In the genomic region with DNA sequence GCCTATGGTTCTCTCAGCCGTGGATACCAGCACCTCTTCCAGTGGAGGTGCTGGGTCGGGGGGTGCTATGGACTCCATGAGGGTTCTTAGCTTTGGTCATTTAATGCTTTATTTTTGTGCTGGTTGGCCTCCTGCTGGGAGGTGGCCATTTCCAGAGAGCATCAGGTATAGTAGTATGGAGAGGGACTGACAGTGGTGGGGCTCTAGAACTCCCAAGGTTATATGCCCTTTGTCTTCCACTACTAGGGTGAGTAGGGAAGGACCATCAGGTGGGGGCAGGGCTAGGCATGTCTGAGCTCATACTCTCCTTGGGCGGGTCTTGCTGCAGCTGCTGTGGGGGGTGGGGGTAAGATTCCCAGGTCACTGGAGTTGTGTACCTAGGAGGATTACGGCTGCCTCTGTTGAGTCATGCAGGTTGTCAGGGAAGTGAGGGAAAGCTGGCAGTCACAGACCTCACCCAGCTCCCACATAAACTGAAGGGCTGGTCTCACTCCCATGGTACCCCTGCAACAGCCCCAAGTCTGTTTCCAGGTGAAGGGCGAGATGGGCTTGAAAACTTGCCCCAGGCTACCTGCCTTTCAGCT, we compare ENCODE assay signal across 22 cellular contexts.
"Had no signal": no experiment of that assay in that cellular context is flagged by ENCODE, and none has a peak within 500 bp of the region (broad histone marks: within the 10 kb centered on the region; RNA-seq: fewer than 3 reads in every experiment).

No MANE protein-coding gene starts in this region.

- DNase-seq: activated CD4-positive, alpha-beta memory T cell treated with anti-CD3 and anti-CD28 coated beads for 36 hours; activated CD4-positive, alpha-beta T cell treated with anti-CD3 and anti-CD28 coated beads for 48 hours; activated CD4-positive, CD25-positive, alpha-beta regulatory T cell; activated naive CD4-positive, alpha-beta T cell treated with Interleukin-2 at 50 U/mL for 16 hours; activated naive CD8-positive, alpha-beta T cell treated with anti-CD3 and anti-CD28 coated beads for 36 hours; activated T-cell treated with anti-CD3 and anti-CD28 coated beads, Interleukin-2, amount 50 U/mL, for 48 hours; cortex of kidney; foreskin fibroblast; glutamatergic neuron; naive thymus-derived CD4-positive, alpha-beta T cell; occipital lobe; posterior cingulate gyrus; right lobe of liver; stimulated activated CD4-positive, alpha-beta T cell treated with anti-CD3 and anti-CD28 coated beads, Interleukin-15, amount 100 ng/mL, for 24 hours; stimulated activated naive B cell treated with anti-CD40 and anti-IgM and Interleukin-4, amounts not matched to agents 10 μg/mL and 1 μg/mL and 100 μg/mL, for 72 hours; trophoblast cell; uterus had no signal

- H3K36me3 Mint-ChIP-seq: activated CD4-positive, alpha-beta memory T cell treated with anti-CD3 and anti-CD28 coated beads for 36 hours; activated naive CD8-positive, alpha-beta T cell treated with anti-CD3 and anti-CD28 coated beads for 36 hours; naive thymus-derived CD4-positive, alpha-beta T cell; stimulated activated naive B cell treated with anti-CD40 and anti-IgM and Interleukin-4, amounts not matched to agents 10 μg/mL and 1 μg/mL and 100 μg/mL, for 72 hours had no signal

- H3K36me3 ChIP-seq: cardiac muscle cell, right lobe of liver, uterus had no signal

- H3K27ac Mint-ChIP-seq: activated CD4-positive, alpha-beta memory T cell treated with anti-CD3 and anti-CD28 coated beads for 36 hours; activated naive CD8-positive, alpha-beta T cell treated with anti-CD3 and anti-CD28 coated beads for 36 hours; naive thymus-derived CD4-positive, alpha-beta T cell; stimulated activated naive B cell treated with anti-CD40 and anti-IgM and Interleukin-4, amounts not matched to agents 10 μg/mL and 1 μg/mL and 100 μg/mL, for 72 hours had no signal

- H2AFZ ChIP-seq: hepatocyte had no signal

- H3K9me3 ChIP-seq: right lobe of liver, uterus had no signal

- H3K4me1 ChIP-seq: right lobe of liver, uterus had no signal

- H3K79me2 ChIP-seq: hepatocyte had no signal

- ATAC-seq: left colon; naive thymus-derived CD4-positive, alpha-beta T cell; right lobe of liver; stimulated activated naive B cell treated with anti-CD40 and anti-IgM and Interleukin-4, amounts not matched to agents 10 μg/mL and 1 μg/mL and 100 μg/mL, for 72 hours had no signal

- H3K4me1 Mint-ChIP-seq: activated naive CD8-positive, alpha-beta T cell treated with anti-CD3 and anti-CD28 coated beads for 36 hours; naive thymus-derived CD4-positive, alpha-beta T cell; stimulated activated naive B cell treated with anti-CD40 and anti-IgM and Interleukin-4, amounts not matched to agents 10 μg/mL and 1 μg/mL and 100 μg/mL, for 72 hours had no signal

- H3K27me3 Mint-ChIP-seq: activated naive CD8-positive, alpha-beta T cell treated with anti-CD3 and anti-CD28 coated beads for 36 hours; stimulated activated naive B cell treated with anti-CD40 and anti-IgM and Interleukin-4, amounts not matched to agents 10 μg/mL and 1 μg/mL and 100 μg/mL, for 72 hours had no signal

- H3K4me3 Mint-ChIP-seq: activated CD4-positive, alpha-beta memory T cell treated with anti-CD3 and anti-CD28 coated beads for 36 hours; activated naive CD8-positive, alpha-beta T cell treated with anti-CD3 and anti-CD28 coated beads for 36 hours; naive thymus-derived CD4-positive, alpha-beta T cell; neural crest cell; stimulated activated naive B cell treated with anti-CD40 and anti-IgM and Interleukin-4, amounts not matched to agents 10 μg/mL and 1 μg/mL and 100 μg/mL, for 72 hours had no signal

- H3K27me3 ChIP-seq: cardiac muscle cell, hepatocyte, right lobe of liver, uterus had no signal

- H3K4me2 ChIP-seq: hepatocyte had no signal

- H3K27ac ChIP-seq: cardiac muscle cell, hepatocyte, right lobe of liver, skin epidermis, uterus had no signal

- H3K9me3 Mint-ChIP-seq: activated CD4-positive, alpha-beta memory T cell treated with anti-CD3 and anti-CD28 coated beads for 36 hours had no signal

- H3K4me3 ChIP-seq: cardiac muscle cell, hepatocyte, right lobe of liver, skin epidermis, uterus had no signal
